In the genomic region with DNA sequence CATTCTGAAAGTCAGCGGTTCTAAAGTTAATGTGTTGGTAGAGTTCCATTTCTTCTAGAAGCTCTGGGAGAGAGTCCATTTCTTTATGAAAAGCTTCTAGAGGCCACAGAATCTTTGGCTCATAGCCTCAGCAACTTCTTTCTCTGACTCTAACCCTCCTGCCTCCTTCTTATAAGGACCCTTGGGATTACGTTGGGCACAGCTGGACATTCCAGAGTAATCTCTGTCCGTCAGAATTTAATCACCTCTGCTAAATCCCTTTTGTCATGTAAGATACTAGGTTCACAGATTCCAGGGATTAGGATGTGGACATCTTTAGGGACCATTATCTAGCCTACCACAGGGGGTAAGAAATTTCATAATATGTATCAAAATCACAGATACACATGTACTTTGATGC, we compare ENCODE assay signal across 16 cellular contexts. TPM values are rescaled to one million over a fixed set of nuclear protein-coding genes. Genes with fewer than 3 reads are reported as not detected.
"Had no signal": no experiment of that assay in that cellular context is flagged by ENCODE, and none has a peak within 500 bp of the region (broad histone marks: within the 10 kb centered on the region; RNA-seq: fewer than 3 reads in every experiment).

No MANE protein-coding gene starts in this region.

- DNase-seq: activated CD4-positive, alpha-beta T cell treated with anti-CD3 and anti-CD28 coated beads, Interleukin-2, amount 10 ng/mL, durations not matched to agents 7 days and 5 days; activated CD8-positive, alpha-beta memory T cell treated with anti-CD3 and anti-CD28 coated beads, Interleukin-2, amount 50 U/mL, for 4 hours; activated naive CD4-positive, alpha-beta T cell treated with anti-CD3 and anti-CD28 coated beads for 36 hours; activated naive CD8-positive, alpha-beta T cell treated with anti-CD3 and anti-CD28 coated beads, Interleukin-2, amount 50 U/mL, for 24 hours; activated T-cell treated with anti-CD3 and anti-CD28 coated beads, Interleukin-2, amount 50 U/mL, for 4 hours; cortex of kidney; lower lobe of right lung; nucleus accumbens; sigmoid colon; spleen; stimulated activated CD4-positive, alpha-beta T cell treated with anti-CD3 and anti-CD28 coated beads, Interleukin-4, amount 100 ng/mL, for 4 hours; T-helper 9 cell; testis had no signal

- H3K4me3 ChIP-seq: ascending aorta, lower lobe of right lung, sigmoid colon, spleen, testis had no signal

- ATAC-seq: activated CD4-positive, CD25-positive, alpha-beta regulatory T cell treated with anti-CD3 and anti-CD28 coated beads, Interleukin-2, amount 50 U/mL, for 24 hours; activated naive CD8-positive, alpha-beta T cell treated with anti-CD3 and anti-CD28 coated beads, Interleukin-2, amount 50 U/mL, for 24 hours; activated T-cell treated with anti-CD3 and anti-CD28 coated beads, Interleukin-2, amount 50 U/mL, for 4 hours; lower lobe of right lung; stimulated activated memory B cell treated with anti-CD40 and anti-IgM and Interleukin-4, amounts not matched to agents 10 μg/mL and 1 μg/mL and 100 μg/mL, for 72 hours had no signal

RNA-seq across cellular contexts. Expression of a gene that starts 22.6 kb away (rescaled TPM):
- total RNA-seq: activated naive CD4-positive, alpha-beta T cell treated with anti-CD3 and anti-CD28 coated beads for 36 hours; ascending aorta had no signal
